ENCODE assay signal across 8 cellular contexts in the genomic region with DNA sequence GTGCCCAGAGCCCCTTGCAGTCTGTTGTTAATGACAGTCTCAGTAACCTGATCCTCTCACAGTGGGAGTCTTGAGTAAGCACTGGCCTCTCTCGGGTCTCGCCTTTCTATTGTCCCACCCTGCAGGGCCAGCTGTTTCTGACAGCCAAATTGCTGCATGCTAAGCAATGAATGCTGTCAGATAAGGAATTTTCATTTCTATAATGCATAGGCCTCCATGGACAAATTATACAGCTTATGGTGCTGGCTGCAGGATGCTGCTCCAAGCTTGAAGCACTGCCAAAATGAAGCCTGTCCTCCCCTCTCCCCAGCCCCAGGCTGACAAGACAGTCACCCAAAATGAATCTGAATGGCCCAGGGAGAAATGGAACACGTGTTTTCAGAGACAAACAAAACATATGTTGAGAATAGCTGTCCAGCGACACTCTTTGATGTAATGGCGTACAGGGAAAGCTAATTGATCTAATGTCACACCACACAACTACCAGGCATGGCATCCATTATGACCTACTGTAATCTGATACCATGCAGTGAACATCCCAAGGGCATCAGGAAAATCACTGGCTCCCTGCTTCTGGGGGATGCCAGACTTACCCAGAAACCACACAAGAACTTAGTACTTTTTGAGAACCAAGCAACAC. TPM values are rescaled to one million over a fixed set of nuclear protein-coding genes. Genes with fewer than 3 reads are reported as not detected.
DNase-seq lines count a peak whose midpoint lies in the region; ATAC-seq, FAIRE-seq and TF ChIP-seq lines count a peak whose summit lies in the region.

No MANE protein-coding gene starts in this region.

- H3K36me3 Mint-ChIP-seq in GM23338 (ENCODE audit: low read depth) (no peaks in the 10 kb centered on the region; the same call in 2 of the 3 replicates), osteocyte (ENCODE audit: unreplicated experiment) (peaks cover 6% of the 10 kb centered on the region)

- H3K4me3 Mint-ChIP-seq in GM23338 (peak overlapping the region; percentile 40; the same call in 1 of the 3 replicates), osteocyte (ENCODE audit: unreplicated experiment) (peak overlapping the region; percentile 50)

- no peak overlapping the region for H3K4ac ChIP-seq in H1 (replicated peaks; ENCODE audit: insufficient read length, low read depth, low read length)

- H2AK5ac ChIP-seq in H1 (ENCODE audit: low read depth, low read length) = no peak overlapping the region

- H3K79me2 ChIP-seq in GM23338 (replicated peaks; ENCODE audit: insufficient read depth) (peaks cover 71% of the 10 kb centered on the region), H1 (ENCODE audit: control insufficient read depth in 1 of 2, insufficient read depth in 2 of 2, low read length in 2 of 2) (peaks cover 0 to 36% of the 10 kb centered on the region in 2 experiments; a peak in 2 of 4 replicates), Karpas-422 (ENCODE audit: low read length) (no peaks in the 10 kb centered on the region)

- peaks cover 4% of the 10 kb centered on the region for H3K79me1 ChIP-seq in H1 (ENCODE audit: low read depth, low read length)

- peaks cover 62% of the 10 kb centered on the region for H3K4me1 ChIP-seq in GM23338 (ENCODE audit: insufficient read depth)
- peaks cover 20 to 38% (median 23%) of the 10 kb centered on the region in 4 experiments for H3K4me1 ChIP-seq in H1 (replicated peaks in 1 of 4; ENCODE audit: control insufficient read depth in 3 of 4, insufficient read depth in 4 of 4, low read length in 3 of 4)
- H3K4me1 ChIP-seq in Karpas-422 (ENCODE audit: low read length) = no peaks in the 10 kb centered on the region

- no peak overlapping the region for H2BK20ac ChIP-seq in H1 (ENCODE audit: low read length)

- H3K23me2 ChIP-seq in H1 (ENCODE audit: low read depth, low read length) = 0 out of 2 replicates have a peak, but pooled peaks cover 2% of the 10 kb centered on the region

- H3K4me2 ChIP-seq in GM23338 = peak overlapping the region; percentile 33; the same call in 1 of the 2 replicates
- peak overlapping the region; percentile 52 to 56 for H3K4me2 ChIP-seq in H1 (ENCODE audit: insufficient read depth in 1 of 2, low read depth in 2 of 2, low read length in 2 of 2)
- no peak overlapping the region for H3K4me2 ChIP-seq in Karpas-422 (ENCODE audit: low read depth, low read length, poor library complexity, severe bottlenecking)

- H3K9me3 ChIP-seq in H1 (ENCODE audit: insufficient read depth in 2 of 2, low read depth in 1 of 2, low read length in 1 of 2) (no peaks in the 10 kb centered on the region), Karpas-422 (ENCODE audit: low read length) (no peaks in the 10 kb centered on the region)

- TF ChIP-seq RAD21 in H1 (IDR thresholded peaks at IDR 0.05 in 1 of 2, conservative IDR thresholded peaks at IDR 0.05 in 1 of 2; ENCODE audit: low read depth in 2 of 2, low read length in 2 of 2) = 0 out of 4 replicates have a peak, but pooled peaks of 1 of the 2 experiments have one; percentile 9

- WGBS in H1 (ENCODE audit: extremely low coverage in 1 of 2, insufficient coverage in 1 of 2, insufficient read length in 1 of 2, insufficient replicate concordance in 2 of 2, low coverage in 1 of 2, low lambda C conversion rate in 2 of 2, missing lambda C conversion rate in 1 of 2), 2 experiments = 11% methylated on average over 5 of the region's 5 CpGs; no CpG with 5 or more reads in 1 of the 2 experiments

- H3K36me3 ChIP-seq in GM23338 (ENCODE audit: insufficient read depth) (no peaks in the 10 kb centered on the region), H1 (ENCODE audit: control insufficient read depth in 2 of 4, insufficient read depth in 4 of 4, low read length in 3 of 4) (no peaks in the 10 kb centered on the region), Karpas-422 (ENCODE audit: insufficient read depth, low read length) (no peaks in the 10 kb centered on the region)

- no peak overlapping the region for H3K4me3 ChIP-seq in GM23338
- peak overlapping the region in 2 of 4 experiments; percentile 11 to 25; a peak in 3 of 8 replicates for H3K4me3 ChIP-seq in H1 (ENCODE audit: extremely low read depth in 1 of 4, insufficient read depth in 2 of 4, low read depth in 3 of 4, low read length in 4 of 4)
- no peak overlapping the region for H3K4me3 ChIP-seq in Karpas-422 (ENCODE audit: low read length)

- no peak overlapping the region for H4K91ac ChIP-seq in H1 (replicated peaks; ENCODE audit: insufficient read length, low read length)

- H2BK12ac ChIP-seq in H1 (ENCODE audit: low read depth, low read length) = no peak overlapping the region

- H3K4me1 Mint-ChIP-seq in GM23338 (peaks cover 64% of the 10 kb centered on the region), osteocyte (ENCODE audit: unreplicated experiment) (peaks cover 78% of the 10 kb centered on the region)

- DNase-seq in GM23338 (ENCODE audit: low spot score) (peak; percentile 96), NCI-H524 (lab: John Stamatoyannopoulos, UW) (peak; percentile 89 to 96), H1 (ENCODE audit: low read depth in 1 of 2, low spot score in 2 of 2) (peak; percentile 53 to 63), osteocyte (ENCODE audit: extremely low spot score, unreplicated experiment) (no peak), Karpas-422 (no peak), GM10248 (ENCODE audit: extremely low spot score) (no peak)

- H4K5ac ChIP-seq in H1 (ENCODE audit: insufficient read length, low read depth, low read length) = no peak overlapping the region

- no peak overlapping the region for H3K56ac ChIP-seq in H1 (replicated peaks; ENCODE audit: insufficient read length, low read depth, low read length)

- H3K27me3 Mint-ChIP-seq in GM23338 (ENCODE audit: insufficient read depth, low read depth, poor library complexity) (peaks cover 10% of the 10 kb centered on the region), osteocyte (ENCODE audit: unreplicated experiment) (no peaks in the 10 kb centered on the region)

- no peaks in the 10 kb centered on the region for H3K27me3 ChIP-seq in GM23338 (ENCODE audit: insufficient read depth)
- H3K27me3 ChIP-seq in H1 (replicated peaks in 1 of 4; ENCODE audit: control insufficient read depth in 3 of 4, extremely low read depth in 1 of 4, insufficient read depth in 3 of 4, low read length in 3 of 4) = no peaks in the 10 kb centered on the region
- H3K27me3 ChIP-seq in Karpas-422 (ENCODE audit: low read length) = no peaks in the 10 kb centered on the region

- no peak overlapping the region for H3K14ac ChIP-seq in H1 (ENCODE audit: insufficient read length)

- 0 out of 2 replicates have a peak overlapping the region, but pooled peaks have one; percentile 29 for H3K27ac Mint-ChIP-seq in GM23338
- peak overlapping the region; percentile 91 for H3K27ac Mint-ChIP-seq in osteocyte (ENCODE audit: unreplicated experiment)

- no peak for TF ChIP-seq POLR2A in H1 (IDR thresholded peaks at IDR 0.05; ENCODE audit: control extremely low read depth in 1 of 2, low read depth in 2 of 2, low read length in 2 of 2)

- ATAC-seq in GM23338 = peak; percentile 97
- no peak for ATAC-seq in HG02981 (IDR thresholded peaks at IDR 0.05; ENCODE audit: unreplicated experiment)
- no peak for ATAC-seq in GM18868 (IDR thresholded peaks at IDR 0.05; ENCODE audit: unreplicated experiment)

- H3K27ac ChIP-seq in GM23338 (ENCODE audit: low read depth) = peak overlapping the region; percentile 56; the same call in 1 of the 2 replicates
- H3K27ac ChIP-seq in H1 (ENCODE audit: low read depth, low read length) = no peak overlapping the region
- H3K27ac ChIP-seq in Karpas-422 (ENCODE audit: low read length) = no peak overlapping the region

- H4K20me1 ChIP-seq in GM23338 (replicated peaks; ENCODE audit: insufficient read depth) (peaks cover 6% of the 10 kb centered on the region; the same call in 1 of the 2 replicates), H1 (replicated peaks in 1 of 2; ENCODE audit: control insufficient read depth in 1 of 2, insufficient read depth in 2 of 2, low read length in 2 of 2) (peaks cover 2 to 21% of the 10 kb centered on the region in 2 experiments), Karpas-422 (ENCODE audit: insufficient read depth, low read depth, low read length) (no peaks in the 10 kb centered on the region)

- TF ChIP-seq CTCF in GM23338 (conservative IDR thresholded peaks at IDR 0.05; ENCODE audit: low read depth in 2 of 2) (no peak), H1 (IDR thresholded peaks at IDR 0.05; ENCODE audit: control extremely low read depth in 1 of 3, insufficient read depth in 1 of 3, low read depth in 1 of 3, low read length in 3 of 3) (no peak), osteocyte (IDR thresholded peaks at IDR 0.05) (no peak), GM10248 (IDR thresholded peaks at IDR 0.05; ENCODE audit: control extremely low read depth, extremely low read depth, low read depth, missing control alignments) (no peak)

- H4K8ac ChIP-seq in H1 (ENCODE audit: extremely low read depth, insufficient read depth, low read length) = no peak overlapping the region

- no peak overlapping the region for H2BK15ac ChIP-seq in H1 (ENCODE audit: low read length)

- H2BK120ac ChIP-seq in H1 (replicated peaks; ENCODE audit: low read depth, low read length) = no peak overlapping the region

- peak; percentile 81 for FAIRE-seq in H1 (lab: Jason Lieb, UNC)

- TF ChIP-seq EP300 in H1 (IDR thresholded peaks at IDR 0.05; ENCODE audit: borderline replicate concordance in 1 of 2, low read depth in 2 of 2, low read length in 2 of 2) = peak in 1 of 2 experiments; percentile 40; a peak in 1 of 3 replicates

- H3K23ac ChIP-seq in H1 (ENCODE audit: insufficient read length) = no peak overlapping the region

- H3K9ac ChIP-seq in H1 (replicated peaks in 1 of 4; ENCODE audit: extremely low read depth in 1 of 4, low read depth in 3 of 4, low read length in 3 of 4) (no peak overlapping the region), Karpas-422 (ENCODE audit: low read length) (no peak overlapping the region)

- 0 out of 2 replicates have a peak, but pooled peaks cover 3% of the 10 kb centered on the region for H3F3A ChIP-seq in GM23338 (replicated peaks; ENCODE audit: low read depth)

- no peak overlapping the region for H2BK5ac ChIP-seq in H1 (ENCODE audit: low read depth, low read length)

- no peaks in the 10 kb centered on the region for H3K9me3 Mint-ChIP-seq in GM23338
- H3K9me3 Mint-ChIP-seq in osteocyte (ENCODE audit: unreplicated experiment) = no peaks in the 10 kb centered on the region

- CTCF ChIA-PET in H1 (lab: Charles Lee; ENCODE audit: partially characterized antibody) = interaction anchor here (0.7 to 2.3 kb wide), 7 partner anchors 9 to 172 kb away, joined by 3 to 5 read pairs (median 3); no protein-coding TSS in a partner anchor
- CTCF ChIA-PET in GM10248 (lab: Yijun Ruan, JAX) = no interaction called here

- H3K9me2 ChIP-seq in GM23338 (ENCODE audit: insufficient read depth) = no peaks in the 10 kb centered on the region
- no peaks in the 10 kb centered on the region for H3K9me2 ChIP-seq in Karpas-422 (replicated peaks; ENCODE audit: insufficient read depth, low read length)

- H2AFZ ChIP-seq in GM23338 (no peak overlapping the region), H1 (ENCODE audit: low read length) (no peak overlapping the region), Karpas-422 (ENCODE audit: low read length) (no peak overlapping the region)

- POLR2A ChIA-PET in H1 (lab: Charles Lee; ENCODE audit: partially characterized antibody) (interaction anchor here (0.9 to 1.6 kb wide), 2 partner anchors 32 to 54 kb away, joined by 3 to 5 read pairs; no protein-coding TSS in a partner anchor), GM10248 (lab: Yijun Ruan, JAX) (no interaction called here)

- no peak overlapping the region for H3K18ac ChIP-seq in H1 (ENCODE audit: extremely low read depth, low read length)

RNA-seq across cellular contexts. Expression of a gene that starts 36.8 kb away (rescaled TPM):
- total RNA-seq in GM23338 (2014; rRNA removed; shearing (Covaris generic)) = 20.0 and 21.5 TPM in 2 replicates
- polyA plus RNA-seq in GM23338 (2016; fragmentation: Nextera tagmentation; extraction: Ambion mirVana) = 8.9 and 9.2 TPM in 2 replicates
- total RNA-seq in H1 (2021; fragmentation: NEBNext Ultra II Directional; extraction: Animal tissue kit (Norgen Biotek cat#: 25700)) = 17.5 and 17.7 TPM in 2 replicates
- 6.3 and 8.5 TPM in 2 replicates for polyA plus RNA-seq in H1 (2011; rRNA removed)
- 8.5 TPM for polyA plus RNA-seq in H1 (2011; cell fraction: cytosol; rRNA removed)
- polyA plus RNA-seq in H1 (2011; cell fraction: nucleus; rRNA removed) = 6.4 TPM
- polyA plus RNA-seq in H1 (2012, experiment 1 of 2) = 12.1 to 13.8 TPM (median 12.9 TPM) in 4 replicates
- 5.3 TPM for polyA plus RNA-seq in H1 (2012, experiment 2 of 2)
- 13.8 TPM for polyA plus RNA-seq in H1 (2013, experiment 1 of 2)
- polyA plus RNA-seq in H1 (2013, experiment 2 of 2) = 14.4 TPM
- 12.4 and 14.9 TPM in 2 replicates for polyA minus RNA-seq in H1 (2011; rRNA and poly(A)+ RNA removed)
- polyA minus RNA-seq in H1 (2011; cell fraction: cytosol; rRNA and poly(A)+ RNA removed) = 7.6 TPM
- 13.9 TPM for polyA minus RNA-seq in H1 (2011; cell fraction: nucleus; rRNA and poly(A)+ RNA removed)
- 59.5 and 66.6 TPM in 2 replicates for total RNA-seq in osteocyte
- total RNA-seq in Karpas-422 (2014; rRNA removed; shearing (Covaris generic); ENCODE audit: low replicate concordance) = 0.07 and 0.22 TPM in 2 replicates

Comparison
In these comparisons a context has a peak if more than half of its experiments do, and no peak if none do; other contexts are left out.
1. DNase-seq: peak in GM23338 (single experiment), NCI-H524 (2 of 2) and H1 (2 of 2); none in osteocyte (single experiment), Karpas-422 (single experiment) and GM10248 (single experiment).
2. RNA of a gene that starts 36.8 kb away (total RNA-seq): 59.5 to 66.6 TPM in osteocyte, 20.0 to 21.5 TPM in GM23338 and 17.5 to 17.7 TPM in H1; 0.07 to 0.22 TPM in Karpas-422; every median in the first group is over 10 times any median in the second.